ENCODE assay signal across 1 cellular context in genomic region chr20:61515922-61516321, GRCh38.
TF ChIP-seq lines count a peak whose summit lies in the region.

No MANE protein-coding gene starts in this region.

TF ChIP-seq in GM23338, 12 proteins besides CTCF, POLR2A, EP300 and RAD21:
- TF ChIP-seq ZNF462 (CRISPR knock-in tag; IDR thresholded peaks at IDR 0.05) = no peak
- no peak for TF ChIP-seq REST (IDR thresholded peaks at IDR 0.05; ENCODE audit: unreplicated experiment)
- TF ChIP-seq CREB1 (CRISPR knock-in tag; IDR thresholded peaks at IDR 0.05; ENCODE audit: low read depth) = no peak
- TF ChIP-seq ETS1 (IDR thresholded peaks at IDR 0.05) = no peak
- TF ChIP-seq ZNF114 (CRISPR knock-in tag; IDR thresholded peaks at IDR 0.05) = no peak
- TF ChIP-seq POLR2AphosphoS5 (IDR thresholded peaks at IDR 0.05; ENCODE audit: low read depth) = no peak
- no peak for TF ChIP-seq ZNF331 (CRISPR knock-in tag; IDR thresholded peaks at IDR 0.05; ENCODE audit: low read depth)
- TF ChIP-seq STAT1 (IDR thresholded peaks at IDR 0.05; ENCODE audit: unreplicated experiment) = no peak
- no peak for TF ChIP-seq NANOG (IDR thresholded peaks at IDR 0.05; ENCODE audit: borderline replicate concordance)
- TF ChIP-seq JUNB (IDR thresholded peaks at IDR 0.05; ENCODE audit: unreplicated experiment) = no peak
- no peak for TF ChIP-seq EZH2 (IDR thresholded peaks at IDR 0.05; ENCODE audit: low read depth, unreplicated experiment)
- TF ChIP-seq EZH2phosphoT487 (IDR thresholded peaks at IDR 0.05; ENCODE audit: unreplicated experiment) = no peak
